Comparison of ENCODE assay signal across 31 cellular contexts in genomic region chr6:24405262-24405661, GRCh38. TPM values are rescaled to one million over a fixed set of nuclear protein-coding genes. Genes with fewer than 3 reads are reported as not detected.
DNase-seq lines count a peak whose midpoint lies in the region; ATAC-seq and TF ChIP-seq lines count a peak whose summit lies in the region.
"Had no signal": no experiment of that assay in that cellular context is flagged by ENCODE, and none has a peak within 500 bp of the region (broad histone marks: within the 10 kb centered on the region; RNA-seq: fewer than 3 reads in every experiment).

No MANE protein-coding gene starts in this region.

- H3K79me2 ChIP-seq in hepatocyte: peaks cover 65% of the 10 kb centered on the region

- no TSS peak for BruUV-seq in Calu3 (replicated peaks; lab: Mats Ljungman, UMichigan)

- H3K27me3 Mint-ChIP-seq in Calu3 (ENCODE audit: unreplicated experiment): no peaks in the 10 kb centered on the region
- peaks cover 8% of the 10 kb centered on the region for H3K27me3 Mint-ChIP-seq in neural crest cell (ENCODE audit: low read depth)

- peak overlapping the region; percentile 12 for H3K4me3 Mint-ChIP-seq in Calu3 (ENCODE audit: low read depth, unreplicated experiment)
- peak overlapping the region; percentile 38 for H3K4me3 Mint-ChIP-seq in neural crest cell
- H3K4me3 Mint-ChIP-seq: HFFc6; stimulated activated naive B cell treated with anti-CD40 and anti-IgM and Interleukin-4, amounts not matched to agents 10 μg/mL and 1 μg/mL and 100 μg/mL, for 72 hours; T-helper 1 cell treated with Interleukin-12 subunit alpha and Interleukin-12 subunit beta and Interleukin-4 antibody, amounts not matched to agents 30 μg/mL and 1 μg/mL, for 36 hours had no signal

- H3K9me3 Mint-ChIP-seq in Calu3 (ENCODE audit: low read depth, unreplicated experiment) (no peaks in the 10 kb centered on the region), neural crest cell (no peaks in the 10 kb centered on the region)
- H3K9me3 Mint-ChIP-seq: activated T-cell treated with anti-CD3 and anti-CD28 coated beads, Interleukin-2, amount 50 U/mL, for 72 hours; HFFc6; naive thymus-derived CD4-positive, alpha-beta T cell; stimulated activated naive B cell treated with anti-CD40 and anti-IgM and Interleukin-4, amounts not matched to agents 10 μg/mL and 1 μg/mL and 100 μg/mL, for 72 hours; T-helper 1 cell treated with Interleukin-12 subunit alpha and Interleukin-12 subunit beta and Interleukin-4 antibody, amounts not matched to agents 30 μg/mL and 1 μg/mL, for 36 hours had no signal

- H3K9me3 ChIP-seq in HUES64 (ENCODE audit: insufficient read depth, low read depth, low read length) (no peaks in the 10 kb centered on the region), hepatocyte (ENCODE audit: low read depth) (no peaks in the 10 kb centered on the region), breast epithelium (no peaks in the 10 kb centered on the region)
- H3K9me3 ChIP-seq: ascending aorta, BE2C, suprapubic skin had no signal

- H3K27me3 ChIP-seq in HUES64 (ENCODE audit: insufficient read depth, low read length) (no peaks in the 10 kb centered on the region), hepatocyte (no peaks in the 10 kb centered on the region), breast epithelium (no peaks in the 10 kb centered on the region)
- H3K27me3 ChIP-seq: ascending aorta, BE2C, suprapubic skin had no signal

- peaks cover 58% of the 10 kb centered on the region for H3K36me3 ChIP-seq in HUES64 (ENCODE audit: insufficient read depth, low read length)
- no peaks in the 10 kb centered on the region for H3K36me3 ChIP-seq in hepatocyte (replicated peaks; ENCODE audit: insufficient read depth, low read depth)
- H3K36me3 ChIP-seq in breast epithelium: no peaks in the 10 kb centered on the region

- ATAC-seq in HG02885 (IDR thresholded peaks at IDR 0.05; ENCODE audit: poor library complexity, unreplicated experiment): no peak
- ATAC-seq: activated CD4-positive, CD25-positive, alpha-beta regulatory T cell treated with anti-CD3 and anti-CD28 coated beads, Interleukin-2, amount 50 U/mL, for 24 hours; activated T-cell treated with anti-CD3 and anti-CD28 coated beads, Interleukin-2, amount 50 U/mL, for 72 hours; naive thymus-derived CD4-positive, alpha-beta T cell; SK-N-SH treated with all-trans-retinoic acid at 6 μM for 48 hours; stimulated activated naive B cell treated with anti-CD40 and anti-IgM and Interleukin-4, amounts not matched to agents 10 μg/mL and 1 μg/mL and 100 μg/mL, for 72 hours had no signal

- H2AFZ ChIP-seq in hepatocyte: no peak overlapping the region
- H2AFZ ChIP-seq: PC-9 had no signal

- CTCF ChIA-PET in Calu3 (lab: Charles Lee): interaction anchor here (0.6 to 0.8 kb wide), 3 partner anchors 13 to 130 kb away, joined by 3 to 5 read pairs (median 3); no protein-coding TSS in a partner anchor

- H3K9ac ChIP-seq in HUES64 (ENCODE audit: low read depth, low read length): no peak overlapping the region
- H3K9ac ChIP-seq: KMS-11 had no signal

- H4K20me1 ChIP-seq in hepatocyte (ENCODE audit: insufficient read depth, poor library complexity, severe bottlenecking): peaks cover 14% of the 10 kb centered on the region

- WGBS in HUES64: 56% methylated on average over 5 of the region's 5 CpGs
- WGBS in hepatocyte (ENCODE audit: low lambda C conversion rate, missing lambda C conversion rate): 80% methylated on average over 5 of the region's 5 CpGs

- no peak for DNase-seq in Calu3
- DNase-seq in hepatocyte (ENCODE audit: low spot score): no peak
- DNase-seq in neural crest cell (ENCODE audit: low read depth, low spot score): no peak
- no peak for DNase-seq in breast epithelium (ENCODE audit: low spot score in 2 of 2)
- no peak for DNase-seq in NCI-H82 (lab: John Stamatoyannopoulos, UW)
- DNase-seq: activated CD4-positive, alpha-beta T cell treated with anti-CD3 and anti-CD28 coated beads, Interleukin-2, amount 50 U/mL, for 4 hours; activated T-cell treated with anti-CD3 and anti-CD28 coated beads, Interleukin-2, amount 50 U/mL, for 72 hours; BE2C; caudate nucleus; DMS53; effector memory CD4-positive, alpha-beta T cell; HFFc6; midbrain; MM.1S; naive thymus-derived CD4-positive, alpha-beta T cell; NCI-H1417; NCI-H2029 treated with DMSO at 0.1 percent for 48 hours; NCI-H526; NK-92 treated with Interleukin-12 subunit alpha and Interleukin-12 subunit beta, amount 100 ng/mL, for 24 hours; PC-9; Right ventricle myocardium superior; stimulated activated naive B cell treated with anti-CD40 and anti-IgM and Interleukin-4, amounts not matched to agents 10 μg/mL and 1 μg/mL and 100 μg/mL, for 72 hours had no signal

- TF ChIP-seq CTCF in Calu3 (IDR thresholded peaks at IDR 0.05; ENCODE audit: unreplicated experiment) (no peak), hepatocyte (IDR thresholded peaks at IDR 0.05; ENCODE audit: poor library complexity) (no peak), neural crest cell (conservative IDR thresholded peaks at IDR 0.05) (no peak), breast epithelium (IDR thresholded peaks at IDR 0.05) (no peak)

- H3K27ac ChIP-seq in HUES64 (ENCODE audit: low read depth, low read length) (peak overlapping the region; percentile 83; the same call in 1 of the 2 replicates), hepatocyte (no peak overlapping the region), breast epithelium (no peak overlapping the region)
- H3K27ac ChIP-seq: ascending aorta, coronary artery, KMS-11, PC-9, suprapubic skin had no signal

- no peak for TF ChIP-seq POLR2A in breast epithelium (IDR thresholded peaks at IDR 0.05)

- intact Hi-C loops in Calu3 (cut with micrococcal nuclease; ENCODE audit: unreplicated experiment): no loop called here
- intact Hi-C loops in breast epithelium (cut with DNase I; ENCODE audit: low total_unique reads): no loop called here

- H3K9me2 ChIP-seq in hepatocyte (replicated peaks; ENCODE audit: insufficient read depth): no peaks in the 10 kb centered on the region

- H3K4me1 ChIP-seq in HUES64 (ENCODE audit: insufficient read depth, low read length): peaks cover 28% of the 10 kb centered on the region
- H3K4me1 ChIP-seq in hepatocyte (ENCODE audit: insufficient read depth): peaks cover 23% of the 10 kb centered on the region
- H3K4me1 ChIP-seq in breast epithelium: no peaks in the 10 kb centered on the region

- peak overlapping the region; percentile 85 for H3K4me2 ChIP-seq in hepatocyte
- H3K4me2 ChIP-seq: KMS-11 had no signal

- H3K36me3 Mint-ChIP-seq in Calu3 (ENCODE audit: insufficient read depth, unreplicated experiment) (peaks cover 54% of the 10 kb centered on the region), neural crest cell (ENCODE audit: low read depth) (peaks cover 6% of the 10 kb centered on the region)

- H3K4me3 ChIP-seq in HUES64 (ENCODE audit: low read length): peak overlapping the region; percentile 85
- H3K4me3 ChIP-seq in hepatocyte: no peak overlapping the region
- no peak overlapping the region for H3K4me3 ChIP-seq in breast epithelium
- H3K4me3 ChIP-seq: coronary artery, suprapubic skin had no signal

- H3K27ac Mint-ChIP-seq in Calu3 (ENCODE audit: unreplicated experiment): no peak overlapping the region
- no peak overlapping the region for H3K27ac Mint-ChIP-seq in neural crest cell (ENCODE audit: unreplicated experiment)
- H3K27ac Mint-ChIP-seq: activated T-cell treated with anti-CD3 and anti-CD28 coated beads, Interleukin-2, amount 50 U/mL, for 72 hours; HFFc6; stimulated activated naive B cell treated with anti-CD40 and anti-IgM and Interleukin-4, amounts not matched to agents 10 μg/mL and 1 μg/mL and 100 μg/mL, for 72 hours; T-helper 1 cell treated with Interleukin-12 subunit alpha and Interleukin-12 subunit beta and Interleukin-4 antibody, amounts not matched to agents 30 μg/mL and 1 μg/mL, for 36 hours had no signal

- peaks cover 22% of the 10 kb centered on the region for H3K4me1 Mint-ChIP-seq in Calu3 (ENCODE audit: low read depth, unreplicated experiment)
- H3K4me1 Mint-ChIP-seq in neural crest cell: peaks cover 32% of the 10 kb centered on the region

RNA-seq across cellular contexts. Expression of gene MRS2, which starts 2.5 kb away (rescaled TPM):
- total RNA-seq in Calu3 (2022) (56.0 and 56.7 TPM in 2 replicates), hepatocyte (33.7 and 34.1 TPM in 2 replicates), neural crest cell (38.4 and 39.5 TPM in 2 replicates), breast epithelium (10 to 100 TPM; 20.3 to 34.0 (median 26.7) TPM)
- polyA plus RNA-seq in HUES64 (2013, experiment 1 of 2): 48.5 TPM
- 48.2 TPM for polyA plus RNA-seq in HUES64 (2013, experiment 2 of 2)
- 21.9 and 29.0 TPM in 2 replicates for polyA plus RNA-seq in hepatocyte

RNA-seq across cellular contexts. Expression of gene DCDC2, which starts 47.4 kb away (rescaled TPM):
- total RNA-seq in Calu3 (2022) (80.4 and 91.8 TPM in 2 replicates), hepatocyte (4.7 and 5.0 TPM in 2 replicates), neural crest cell (0.30 TPM in 1 of 2 replicates, not detected in the other), breast epithelium (1 to 10 TPM in 2 of 3 donors, not detected in 1; 8.9 to 9.5 TPM)
- polyA plus RNA-seq in HUES64 (2013, experiment 1 of 2): 0.30 TPM
- polyA plus RNA-seq in HUES64 (2013, experiment 2 of 2): 0.25 TPM
- 2.7 and 3.8 TPM in 2 replicates for polyA plus RNA-seq in hepatocyte
- total RNA-seq: ascending aorta, HFFc6, Right ventricle myocardium superior had no signal
- polyA plus RNA-seq: naive thymus-derived CD4-positive, alpha-beta T cell had no signal
